In genomic region chr22:21417227-21417746, GRCh38 we compare ENCODE assay signal across 8 cellular contexts. TPM values are rescaled to one million over a fixed set of nuclear protein-coding genes. Genes with fewer than 3 reads are reported as not detected.
DNase-seq lines count a peak whose midpoint lies in the region; ATAC-seq and TF ChIP-seq lines count a peak whose summit lies in the region.
"Not testable (repeated sequence)": the region's sequence is repeated elsewhere in the genome, so short reads cannot be mapped to it uniquely, and the experiment has no call there.

TSS of gene HIC2 (plus strand) at chr22:21417371. CDS start at chr22:21442832, 25,461 bp downstream.

- H3K4me3 ChIP-seq in GM12875 (ENCODE audit: low read depth, low read length) (peak within 1 kb of the TSS; percentile 51), SJSA1 (peak within 1 kb of the TSS; percentile 26), gastroesophageal sphincter (peak within 1 kb of the TSS; percentile 33 to 51), testis (peak within 1 kb of the TSS in 1 of 2 donors; percentile 44)

- not testable (repeated sequence) for H3K9me3 Mint-ChIP-seq in activated naive CD8-positive, alpha-beta T cell treated with anti-CD3 and anti-CD28 coated beads, Interleukin-2, amount 50 U/mL, for 24 hours; natural killer cell

- not testable (repeated sequence) for H3K27me3 Mint-ChIP-seq in activated naive CD8-positive, alpha-beta T cell treated with anti-CD3 and anti-CD28 coated beads, Interleukin-2, amount 50 U/mL, for 24 hours; natural killer cell (ENCODE audit: low read depth in 2 of 2)

- H3K36me3 Mint-ChIP-seq in activated naive CD8-positive, alpha-beta T cell treated with anti-CD3 and anti-CD28 coated beads, Interleukin-2, amount 50 U/mL, for 24 hours (ENCODE audit: low read depth); natural killer cell: not testable (repeated sequence)

- H3K4me1 Mint-ChIP-seq in activated naive CD8-positive, alpha-beta T cell treated with anti-CD3 and anti-CD28 coated beads, Interleukin-2, amount 50 U/mL, for 24 hours; natural killer cell: not testable (repeated sequence)

- TF ChIP-seq POLR2A in gastroesophageal sphincter (IDR thresholded peaks at IDR 0.05); testis (IDR thresholded peaks at IDR 0.05): not testable (repeated sequence)

- H3K27me3 ChIP-seq in SJSA1 (replicated peaks); gastroesophageal sphincter; testis: not testable (repeated sequence)

- not testable (repeated sequence) for DNase-seq in SJSA1 (ENCODE audit: low read depth in 1 of 2, low spot score in 2 of 2); activated naive CD8-positive, alpha-beta T cell treated with anti-CD3 and anti-CD28 coated beads, Interleukin-2, amount 50 U/mL, for 24 hours
- DNase-seq in natural killer cell (peak; percentile 45), testis (peak; percentile 14)

- TF ChIP-seq CTCF in GM12875 (IDR thresholded peaks at IDR 0.05; ENCODE audit: borderline replicate concordance, insufficient read depth, low read depth, low read length); gastroesophageal sphincter (IDR thresholded peaks at IDR 0.05); natural killer cell (IDR thresholded peaks at IDR 0.05); testis (IDR thresholded peaks at IDR 0.05): not testable (repeated sequence)

- H3K27ac ChIP-seq in SJSA1, testis: not testable (repeated sequence)
- H3K27ac ChIP-seq in gastroesophageal sphincter: peak within 1 kb of the TSS in 3 of 4 donors; percentile 73 to 76 (median 74)

- not testable (repeated sequence) for H3K27ac Mint-ChIP-seq in activated naive CD8-positive, alpha-beta T cell treated with anti-CD3 and anti-CD28 coated beads, Interleukin-2, amount 50 U/mL, for 24 hours; natural killer cell

- peak within 1 kb of the TSS; percentile 24 for H3K4me3 Mint-ChIP-seq in activated naive CD8-positive, alpha-beta T cell treated with anti-CD3 and anti-CD28 coated beads, Interleukin-2, amount 50 U/mL, for 24 hours
- peak within 1 kb of the TSS; percentile 25 for H3K4me3 Mint-ChIP-seq in natural killer cell

- H3K9me3 ChIP-seq in SJSA1 (replicated peaks); gastroesophageal sphincter; testis: not testable (repeated sequence)

- H3K4me1 ChIP-seq in SJSA1 (replicated peaks); gastroesophageal sphincter; testis: not testable (repeated sequence)

- not testable (repeated sequence) for TF ChIP-seq EP300 in gastroesophageal sphincter (IDR thresholded peaks at IDR 0.05)

- ATAC-seq in GM21717 (IDR thresholded peaks at IDR 0.05; ENCODE audit: unreplicated experiment) (peak; percentile 80), HG03108 (IDR thresholded peaks at IDR 0.05; ENCODE audit: unreplicated experiment) (peak; percentile 71), gastroesophageal sphincter (peak; percentile 94), natural killer cell (peak; percentile 89 to 96 (median 91))
- ATAC-seq in activated naive CD8-positive, alpha-beta T cell treated with anti-CD3 and anti-CD28 coated beads, Interleukin-2, amount 50 U/mL, for 24 hours: peak; percentile 87

- intact Hi-C loops in natural killer cell (cut with micrococcal nuclease); testis (cut with DNase I; ENCODE audit: low total_unique reads): not testable (repeated sequence)

- not testable (repeated sequence) for H3K36me3 ChIP-seq in SJSA1; gastroesophageal sphincter; testis (ENCODE audit: low read depth, missing control alignments)

- no CpG with 5 or more reads among the region's 81 CpGs for WGBS in gastroesophageal sphincter (ENCODE audit: low coverage in 1 of 2), 2 donors
- no CpG with 5 or more reads among the region's 81 CpGs for WGBS in testis, 2 donors

RNA-seq across cellular contexts. Expression of gene HIC2, which starts in this region (rescaled TPM):
- 3.5 and 5.4 TPM in 2 replicates for total RNA-seq in SJSA1 (2014; rRNA removed; shearing (Covaris generic))
- total RNA-seq in gastroesophageal sphincter (1 to 10 TPM; 4.4 to 5.1 (median 4.8) TPM), natural killer cell (10 to 100 TPM in 1 of 3 donors, 1 to 10 TPM in 2; 6.3 to 10.2 (median 7.7) TPM), testis (10 to 100 TPM; 24.0 to 24.4 TPM)
- 11.1 TPM for polyA plus RNA-seq in testis (ENCODE audit: insufficient read depth, low read depth, low replicate concordance)
